ENCODE assay signal across 19 cellular contexts in genomic region chr6:111490067-111490466, GRCh38. TPM values are rescaled to one million over a fixed set of nuclear protein-coding genes. Genes with fewer than 3 reads are reported as not detected.
A peak's percentile ranks its signal among the peaks of the same experiment; 100 is the strongest.
DNase-seq lines count a peak whose midpoint lies in the region; ATAC-seq, FAIRE-seq and TF ChIP-seq lines count a peak whose summit lies in the region.
"Had no signal": no experiment of that assay in that cellular context is flagged by ENCODE, and none has a peak within 500 bp of the region (broad histone marks: within the 10 kb centered on the region; RNA-seq: fewer than 3 reads in every experiment).

No MANE protein-coding gene starts in this region.

- intact Hi-C loops in uterus (cut with DNase I; ENCODE audit: low total_unique reads) = no loop called here

- H3K27me3 Mint-ChIP-seq in activated T-cell treated with anti-CD3 and anti-CD28 coated beads, Interleukin-2, amount 50 U/mL, for 72 hours (ENCODE audit: low read depth) = no peaks in the 10 kb centered on the region
- H3K27me3 Mint-ChIP-seq in T-helper 17 cell = no peaks in the 10 kb centered on the region
- H3K27me3 Mint-ChIP-seq: CD4-positive, alpha-beta memory T cell had no signal

- no peak for DNase-seq in activated T-cell treated with anti-CD3 and anti-CD28 coated beads, Interleukin-2, amount 50 U/mL, for 72 hours
- DNase-seq in activated T-cell treated with anti-CD3 and anti-CD28 coated beads for 4 hours (no peak), GM19239 (ENCODE audit: insufficient read length, low spot score) (no peak), T-helper 17 cell (no peak), uterus (no peak), T1000 (lab: John Stamatoyannopoulos, UW) (no peak), NCI-H2227 treated with DMSO at 0.1 percent for 48 hours (lab: John Stamatoyannopoulos, UW) (no peak)
- DNase-seq: 8988T; CD4-positive, alpha-beta memory T cell; DMS153; DMS79; GDM1; HCEC 1CT had no signal

- no peaks in the 10 kb centered on the region for H3K9me3 Mint-ChIP-seq in activated T-cell treated with anti-CD3 and anti-CD28 coated beads, Interleukin-2, amount 50 U/mL, for 72 hours
- H3K9me3 Mint-ChIP-seq: CD14-positive monocyte; CD4-positive, alpha-beta memory T cell; GM23338 had no signal

- H3K4me3 Mint-ChIP-seq in activated T-cell treated with anti-CD3 and anti-CD28 coated beads, Interleukin-2, amount 50 U/mL, for 72 hours = no peak overlapping the region
- H3K4me3 Mint-ChIP-seq in T-helper 17 cell = no peak overlapping the region
- H3K4me3 Mint-ChIP-seq: CD14-positive monocyte; CD4-positive, alpha-beta memory T cell; GM23338 had no signal

- no peak overlapping the region for H3K4me3 ChIP-seq in uterus
- H3K4me3 ChIP-seq: BLaER1, GM23338 had no signal

- peak; percentile 28 for FAIRE-seq in GM19239 (lab: Jason Lieb, UNC)
- FAIRE-seq: GM12892, GM18507, H54 had no signal

- H3K27me3 ChIP-seq in uterus = no peaks in the 10 kb centered on the region
- H3K27me3 ChIP-seq: BLaER1 had no signal

- H3K9me3 ChIP-seq in T-helper 17 cell (ENCODE audit: control insufficient read depth, low read length, poor library complexity, severe bottlenecking) (no peaks in the 10 kb centered on the region), uterus (no peaks in the 10 kb centered on the region)
- H3K9me3 ChIP-seq: BLaER1 had no signal

- peak overlapping the region; percentile 40 to 50 for H3K27ac ChIP-seq in uterus
- H3K27ac ChIP-seq: BLaER1 had no signal

- H3K27ac Mint-ChIP-seq in activated T-cell treated with anti-CD3 and anti-CD28 coated beads, Interleukin-2, amount 50 U/mL, for 72 hours = peak overlapping the region; percentile 1
- peak overlapping the region; percentile 16 for H3K27ac Mint-ChIP-seq in T-helper 17 cell
- H3K27ac Mint-ChIP-seq: GM23338 had no signal

- H3K36me3 Mint-ChIP-seq in activated T-cell treated with anti-CD3 and anti-CD28 coated beads, Interleukin-2, amount 50 U/mL, for 72 hours (ENCODE audit: insufficient read depth in 2 of 2) = peaks cover 5 to 16% of the 10 kb centered on the region in 2 donors
- H3K36me3 Mint-ChIP-seq in T-helper 17 cell (ENCODE audit: low read depth) = no peaks in the 10 kb centered on the region
- H3K36me3 Mint-ChIP-seq: CD14-positive monocyte had no signal

- H3K4me1 ChIP-seq in uterus = peaks cover 0 to 6% of the 10 kb centered on the region in 2 donors

- no peak for TF ChIP-seq POLR2A in uterus (IDR thresholded peaks at IDR 0.05)

- H3K4me1 Mint-ChIP-seq in activated T-cell treated with anti-CD3 and anti-CD28 coated beads, Interleukin-2, amount 50 U/mL, for 72 hours (ENCODE audit: low read depth) = peaks cover 55% of the 10 kb centered on the region
- peaks cover 25% of the 10 kb centered on the region for H3K4me1 Mint-ChIP-seq in T-helper 17 cell

- TF ChIP-seq CTCF in uterus (IDR thresholded peaks at IDR 0.05) = no peak

- no peak for ATAC-seq in activated T-cell treated with anti-CD3 and anti-CD28 coated beads, Interleukin-2, amount 50 U/mL, for 72 hours (replicated peaks in 1 of 2)
- no peak for ATAC-seq in T-helper 17 cell
- ATAC-seq: GM23338 had no signal

- H3K36me3 ChIP-seq in uterus = no peaks in the 10 kb centered on the region

RNA-seq across cellular contexts. Expression of gene REV3L, which starts 7.0 kb away (rescaled TPM):
- total RNA-seq in activated T-cell treated with anti-CD3 and anti-CD28 coated beads, Interleukin-2, amount 50 U/mL, for 72 hours = 10 to 100 TPM; 17.4 to 19.3 TPM
- total RNA-seq in T-helper 17 cell = 10 to 100 TPM; 18.9 to 19.8 TPM
- 100 to 1,000 TPM in 2 of 4 donors, 10 to 100 TPM in 2; 67.9 to 318 (median 127) TPM for total RNA-seq in uterus
